ENCODE assay signal across 10 cellular contexts in genomic region chr1:231691618-231692259, GRCh38.
DNase-seq lines count a peak whose midpoint lies in the region; FAIRE-seq and TF ChIP-seq lines count a peak whose summit lies in the region.
"Had no signal": no experiment of that assay in that cellular context is flagged by ENCODE, and none has a peak within 500 bp of the region (broad histone marks: within the 10 kb centered on the region; RNA-seq: fewer than 3 reads in every experiment).

No MANE protein-coding gene starts in this region.

- H3K4me1 ChIP-seq in A673 (ENCODE audit: insufficient read depth, low read length, poor library complexity, severe bottlenecking), result no peaks in the 10 kb centered on the region

- H3K27me3 ChIP-seq in A673 (replicated peaks; ENCODE audit: insufficient read depth, low read depth, low read length, poor library complexity) (no peaks in the 10 kb centered on the region), bronchial epithelial cell (ENCODE audit: control insufficient read depth, insufficient read depth, low read length) (peaks cover 2% of the 10 kb centered on the region)
- H3K27me3 ChIP-seq: gastrocnemius medialis had no signal

- POLR2A ChIA-PET in A673 (lab: Charles Lee; ENCODE audit: low non-redundant PET), result no interaction called here

- H3K36me3 ChIP-seq in A673 (ENCODE audit: insufficient read depth, low read length, poor library complexity, severe bottlenecking) (no peaks in the 10 kb centered on the region), bronchial epithelial cell (ENCODE audit: control insufficient read depth, insufficient read depth, low read length) (no peaks in the 10 kb centered on the region)
- H3K36me3 ChIP-seq: gastrocnemius medialis had no signal

- intact Hi-C loops in A673 (cut with micrococcal nuclease; ENCODE audit: unreplicated experiment), result no loop called here

- H3K27ac ChIP-seq in A673 (ENCODE audit: low read depth, low read length, poor library complexity, severe bottlenecking), result no peak overlapping the region
- H3K27ac ChIP-seq: gastrocnemius medialis had no signal

- TF ChIP-seq CTCF in A673 (conservative IDR thresholded peaks at IDR 0.05; ENCODE audit: low read depth, low read length) (peak; percentile 55), bronchial epithelial cell (IDR thresholded peaks at IDR 0.05; ENCODE audit: insufficient read depth, low read length, severe bottlenecking) (peak; percentile 86)

- peak; percentile 10 for DNase-seq in A673 (ENCODE audit: low spot score)
- DNase-seq in HuH-7 (ENCODE audit: low spot score), result peak; percentile 81
- peak; percentile 66 for DNase-seq in bronchial epithelial cell (ENCODE audit: low read depth)
- peak; percentile 39 for DNase-seq in kidney tubule cell (ENCODE audit: low spot score)
- DNase-seq in UCSD-AML1 (lab: John Stamatoyannopoulos, UW; ENCODE audit: unreplicated experiment), result no peak
- DNase-seq in mucosa of gallbladder (ENCODE audit: low spot score), result no peak
- no peak for DNase-seq in NCI-H1417 (lab: John Stamatoyannopoulos, UW)
- no peak for DNase-seq in activated CD8-positive, alpha-beta memory T cell treated with anti-CD3 and anti-CD28 coated beads, Interleukin-2, amount 50 U/mL, for 4 hours
- DNase-seq: activated B cell treated with CpG ODN at 0.5 μM for 24 hours, gastrocnemius medialis had no signal

- FAIRE-seq in bronchial epithelial cell (lab: Jason Lieb, UNC), result no peak

- no peaks in the 10 kb centered on the region for H3K9me3 ChIP-seq in A673 (ENCODE audit: low read depth, low read length, poor library complexity, severe bottlenecking)
- H3K9me3 ChIP-seq: gastrocnemius medialis had no signal

- H3K4me3 ChIP-seq in A673 (ENCODE audit: low read depth, low read length, poor library complexity, severe bottlenecking), result no peak overlapping the region
- H3K4me3 ChIP-seq in bronchial epithelial cell (ENCODE audit: low read depth, low read length), result no peak overlapping the region
- H3K4me3 ChIP-seq: gastrocnemius medialis had no signal

- no TSS peak for BruUV-seq in A673 (replicated peaks; lab: Mats Ljungman, UMichigan)

- CTCF ChIA-PET in A673 (lab: Charles Lee), result no interaction called here

Comparison
In these comparisons a context has a peak if more than half of its experiments do, and no peak if none do; other contexts are left out.
1. DNase-seq: peak in A673 (single experiment), HuH-7 (single experiment), bronchial epithelial cell (single experiment) and kidney tubule cell (single experiment); none in UCSD-AML1 (single experiment), mucosa of gallbladder (single experiment), NCI-H1417 (0 of 3) and activated CD8-positive, alpha-beta memory T cell treated with anti-CD3 and anti-CD28 coated beads, Interleukin-2, amount 50 U/mL, for 4 hours (single experiment).